In genomic region chr15:40593588-40594428, GRCh38 we compare ENCODE assay signal across 1 cellular context.
TF ChIP-seq lines count a peak whose summit lies in the region.

Gene KNL1, plus strand, starts transcription at chr15:40594249. Its CDS starts 8,683 bp downstream, at chr15:40602932.

TF ChIP-seq in HepG2, 621 proteins besides CTCF, POLR2A, EP300 and RAD21 (continued from another document and continues in another):
- TF ChIP-seq, protein P1, sequence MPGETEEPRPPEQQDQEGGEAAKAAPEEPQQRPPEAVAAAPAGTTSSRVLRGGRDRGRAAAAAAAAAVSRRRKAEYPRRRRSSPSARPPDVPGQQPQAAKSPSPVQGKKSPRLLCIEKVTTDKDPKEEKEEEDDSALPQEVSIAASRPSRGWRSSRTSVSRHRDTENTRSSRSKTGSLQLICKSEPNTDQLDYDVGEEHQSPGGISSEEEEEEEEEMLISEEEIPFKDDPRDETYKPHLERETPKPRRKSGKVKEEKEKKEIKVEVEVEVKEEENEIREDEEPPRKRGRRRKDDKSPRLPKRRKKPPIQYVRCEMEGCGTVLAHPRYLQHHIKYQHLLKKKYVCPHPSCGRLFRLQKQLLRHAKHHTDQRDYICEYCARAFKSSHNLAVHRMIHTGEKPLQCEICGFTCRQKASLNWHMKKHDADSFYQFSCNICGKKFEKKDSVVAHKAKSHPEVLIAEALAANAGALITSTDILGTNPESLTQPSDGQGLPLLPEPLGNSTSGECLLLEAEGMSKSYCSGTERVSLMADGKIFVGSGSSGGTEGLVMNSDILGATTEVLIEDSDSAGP (CRISPR knock-in tag; IDR thresholded peaks at IDR 0.05; ENCODE audit: borderline replicate concordance), result peak; percentile 57; the same call in 1 of the 2 replicates
- TF ChIP-seq, protein P2, sequence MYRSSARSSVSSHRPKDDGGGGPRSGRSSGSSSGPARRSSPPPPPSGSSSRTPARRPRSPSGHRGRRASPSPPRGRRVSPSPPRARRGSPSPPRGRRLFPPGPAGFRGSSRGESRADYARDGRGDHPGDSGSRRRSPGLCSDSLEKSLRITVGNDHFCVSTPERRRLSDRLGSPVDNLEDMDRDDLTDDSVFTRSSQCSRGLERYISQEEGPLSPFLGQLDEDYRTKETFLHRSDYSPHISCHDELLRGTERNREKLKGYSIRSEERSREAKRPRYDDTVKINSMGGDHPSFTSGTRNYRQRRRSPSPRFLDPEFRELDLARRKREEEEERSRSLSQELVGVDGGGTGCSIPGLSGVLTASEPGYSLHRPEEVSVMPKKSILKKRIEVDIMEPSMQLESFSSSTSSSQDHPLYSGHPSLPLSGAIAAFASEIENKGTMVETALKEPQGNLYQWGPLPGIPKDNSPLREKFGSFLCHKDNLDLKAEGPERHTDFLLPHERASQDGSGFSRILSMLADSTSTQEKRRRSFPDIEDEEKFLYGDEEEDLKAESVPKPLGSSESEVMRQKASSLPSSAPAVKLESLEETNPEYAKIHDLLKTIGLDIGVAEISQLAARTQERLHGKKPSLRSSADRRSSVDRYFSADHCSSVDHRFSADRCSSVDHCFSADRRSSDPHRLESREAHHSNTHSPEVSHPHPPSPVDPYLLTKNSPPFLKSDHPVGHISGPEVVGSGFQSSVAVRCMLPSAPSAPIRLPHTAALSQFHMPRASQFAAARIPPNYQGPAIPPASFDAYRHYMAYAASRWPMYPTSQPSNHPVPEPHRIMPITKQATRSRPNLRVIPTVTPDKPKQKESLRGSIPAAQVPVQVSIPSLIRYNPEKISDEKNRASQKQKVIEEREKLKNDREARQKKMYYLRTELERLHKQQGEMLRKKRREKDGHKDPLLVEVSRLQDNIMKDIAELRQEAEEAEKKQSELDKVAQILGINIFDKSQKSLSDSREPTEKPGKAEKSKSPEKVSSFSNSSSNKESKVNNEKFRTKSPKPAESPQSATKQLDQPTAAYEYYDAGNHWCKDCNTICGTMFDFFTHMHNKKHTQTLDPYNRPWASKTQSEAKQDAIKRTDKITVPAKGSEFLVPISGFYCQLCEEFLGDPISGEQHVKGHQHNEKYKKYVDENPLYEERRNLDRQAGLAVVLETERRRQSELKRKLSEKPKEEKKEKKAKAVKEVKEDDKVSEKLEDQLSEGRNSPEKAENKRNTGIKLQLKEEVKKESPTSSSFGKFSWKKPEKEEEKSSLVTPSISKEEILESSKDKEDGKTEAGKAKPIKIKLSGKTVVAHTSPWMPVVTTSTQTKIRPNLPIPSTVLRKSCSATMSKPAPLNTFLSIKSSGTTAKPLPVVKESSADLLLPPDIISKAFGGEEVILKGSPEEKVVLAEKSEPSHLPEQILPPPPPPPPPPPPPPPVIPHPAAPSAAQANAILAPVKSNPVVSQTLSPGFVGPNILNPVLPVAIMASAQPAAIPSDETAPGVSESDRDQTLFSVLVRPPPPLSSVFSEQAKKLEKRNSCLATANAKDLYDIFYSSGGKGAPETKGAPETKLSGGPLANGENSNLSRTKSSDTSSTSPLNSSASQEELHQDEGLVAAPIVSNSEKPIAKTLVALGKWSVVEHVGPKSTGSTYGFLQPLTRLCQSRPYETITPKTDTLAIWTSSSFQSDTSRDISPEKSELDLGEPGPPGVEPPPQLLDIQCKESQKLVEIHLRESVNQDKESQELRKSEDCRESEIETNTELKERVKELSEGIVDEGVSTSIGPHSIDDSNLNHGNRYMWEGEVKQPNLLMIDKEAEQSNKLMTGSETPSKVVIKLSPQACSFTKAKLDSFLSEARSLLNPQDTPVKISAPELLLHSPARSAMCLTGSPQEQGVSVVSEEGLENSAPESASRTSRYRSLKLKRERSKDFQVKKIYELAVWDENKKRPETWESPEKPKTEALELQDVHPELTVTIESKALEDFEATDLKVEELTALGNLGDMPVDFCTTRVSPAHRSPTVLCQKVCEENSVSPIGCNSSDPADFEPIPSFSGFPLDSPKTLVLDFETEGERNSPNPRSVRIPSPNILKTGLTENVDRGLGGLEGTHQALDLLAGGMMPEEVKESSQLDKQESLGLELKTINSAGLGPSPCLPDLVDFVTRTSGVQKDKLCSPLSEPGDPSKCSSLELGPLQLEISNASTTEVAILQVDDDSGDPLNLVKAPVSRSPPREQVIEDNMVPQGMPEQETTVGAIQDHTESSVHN (CRISPR knock-in tag; IDR thresholded peaks at IDR 0.05), result no peak
- TF ChIP-seq KAT7 (CRISPR knock-in tag; IDR thresholded peaks at IDR 0.05; ENCODE audit: borderline replicate concordance) (peak; percentile 51; the same call in 1 of the 2 replicates), SP1 (IDR thresholded peaks at IDR 0.05) (no peak), SP1 (CRISPR knock-in tag; IDR thresholded peaks at IDR 0.05) (peak; percentile 70; the same call in 1 of the 2 replicates), MED1 (CRISPR knock-in tag; IDR thresholded peaks at IDR 0.05) (peak; percentile 85), ZNF441 (CRISPR knock-in tag; IDR thresholded peaks at IDR 0.05; ENCODE audit: borderline replicate concordance) (peak; percentile 36), ZNF33B (CRISPR knock-in tag; IDR thresholded peaks at IDR 0.05) (peak; percentile 91; the same call in 1 of the 2 replicates), HDAC1 (CRISPR knock-in tag; IDR thresholded peaks at IDR 0.05) (peak; percentile 96), PHF5A (CRISPR knock-in tag; IDR thresholded peaks at IDR 0.05; ENCODE audit: low read depth, unreplicated experiment) (peak; percentile 56), ZNF460 (CRISPR knock-in tag; IDR thresholded peaks at IDR 0.05; ENCODE audit: borderline replicate concordance) (no peak), HNF4A (CRISPR knock-in tag; IDR thresholded peaks at IDR 0.05) (peak; percentile 98), ZSCAN22 (CRISPR knock-in tag; IDR thresholded peaks at IDR 0.05) (no peak), ADNP (CRISPR knock-in tag; IDR thresholded peaks at IDR 0.05) (0 out of 2 replicates have a peak, but pooled peaks have one; percentile 38), YEATS4 (CRISPR knock-in tag; IDR thresholded peaks at IDR 0.05; ENCODE audit: borderline replicate concordance) (peak; percentile 67; the same call in 1 of the 2 replicates), ATF6 (CRISPR knock-in tag; conservative IDR thresholded peaks at IDR 0.05) (0 out of 2 replicates have a peak, but pooled peaks have one; percentile 60), ZNF335 (CRISPR knock-in tag; IDR thresholded peaks at IDR 0.05) (peak; percentile 81; the same call in 1 of the 2 replicates), PRDM10 (CRISPR knock-in tag; IDR thresholded peaks at IDR 0.05; ENCODE audit: low read depth) (peak; percentile 51; the same call in 1 of the 2 replicates), ZNF879 (CRISPR knock-in tag; IDR thresholded peaks at IDR 0.05) (no peak), ZNF263 (CRISPR knock-in tag; IDR thresholded peaks at IDR 0.05) (0 out of 2 replicates have a peak, but pooled peaks have one; percentile 12), ZNF274 (CRISPR knock-in tag; IDR thresholded peaks at IDR 0.05) (peak; percentile 52; the same call in 1 of the 2 replicates), HNRNPH1 (optimal IDR thresholded peaks at IDR 0.05; ENCODE audit: low read depth, low read length) (no peak), ZFP36L1 (CRISPR knock-in tag; IDR thresholded peaks at IDR 0.05) (0 out of 2 replicates have a peak, but pooled peaks have one; percentile 58), NAIF1 (CRISPR knock-in tag; IDR thresholded peaks at IDR 0.05; ENCODE audit: borderline replicate concordance) (peak; percentile 83; the same call in 1 of the 2 replicates), ZNF20 (CRISPR knock-in tag; IDR thresholded peaks at IDR 0.05) (no peak), FOXJ3 (CRISPR knock-in tag; IDR thresholded peaks at IDR 0.05; ENCODE audit: borderline replicate concordance) (peak; percentile 55), BCL6 (CRISPR knock-in tag; IDR thresholded peaks at IDR 0.05) (peak; percentile 61), CEBPB (IDR thresholded peaks at IDR 0.05; ENCODE audit: borderline replicate concordance, low read depth, low read length) (peak; percentile 98), BRD4 (CRISPR knock-in tag; IDR thresholded peaks at IDR 0.05) (no peak), ZNF747 (CRISPR knock-in tag; IDR thresholded peaks at IDR 0.05; ENCODE audit: borderline replicate concordance) (peak; percentile 76; the same call in 1 of the 2 replicates), HDAC2 (CRISPR knock-in tag; IDR thresholded peaks at IDR 0.05) (peak; percentile 75; the same call in 1 of the 2 replicates), ZNF432 (CRISPR knock-in tag; IDR thresholded peaks at IDR 0.05; ENCODE audit: borderline replicate concordance) (no peak), ZNF138 (CRISPR knock-in tag; IDR thresholded peaks at IDR 0.05; ENCODE audit: low read depth) (peak; percentile 84; the same call in 1 of the 2 replicates), SP140L (CRISPR knock-in tag; IDR thresholded peaks at IDR 0.05; ENCODE audit: borderline replicate concordance) (0 out of 2 replicates have a peak, but pooled peaks have one; percentile 26)
- TF ChIP-seq, protein P3, sequence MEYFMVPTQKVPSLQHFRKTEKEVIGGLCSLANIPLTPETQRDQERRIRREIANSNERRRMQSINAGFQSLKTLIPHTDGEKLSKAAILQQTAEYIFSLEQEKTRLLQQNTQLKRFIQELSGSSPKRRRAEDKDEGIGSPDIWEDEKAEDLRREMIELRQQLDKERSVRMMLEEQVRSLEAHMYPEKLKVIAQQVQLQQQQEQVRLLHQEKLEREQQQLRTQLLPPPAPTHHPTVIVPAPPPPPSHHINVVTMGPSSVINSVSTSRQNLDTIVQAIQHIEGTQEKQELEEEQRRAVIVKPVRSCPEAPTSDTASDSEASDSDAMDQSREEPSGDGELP (IDR thresholded peaks at IDR 0.05; ENCODE audit: borderline replicate concordance, low read depth), result 0 out of 2 replicates have a peak, but pooled peaks have one; percentile 5
- TF ChIP-seq, protein P4, sequence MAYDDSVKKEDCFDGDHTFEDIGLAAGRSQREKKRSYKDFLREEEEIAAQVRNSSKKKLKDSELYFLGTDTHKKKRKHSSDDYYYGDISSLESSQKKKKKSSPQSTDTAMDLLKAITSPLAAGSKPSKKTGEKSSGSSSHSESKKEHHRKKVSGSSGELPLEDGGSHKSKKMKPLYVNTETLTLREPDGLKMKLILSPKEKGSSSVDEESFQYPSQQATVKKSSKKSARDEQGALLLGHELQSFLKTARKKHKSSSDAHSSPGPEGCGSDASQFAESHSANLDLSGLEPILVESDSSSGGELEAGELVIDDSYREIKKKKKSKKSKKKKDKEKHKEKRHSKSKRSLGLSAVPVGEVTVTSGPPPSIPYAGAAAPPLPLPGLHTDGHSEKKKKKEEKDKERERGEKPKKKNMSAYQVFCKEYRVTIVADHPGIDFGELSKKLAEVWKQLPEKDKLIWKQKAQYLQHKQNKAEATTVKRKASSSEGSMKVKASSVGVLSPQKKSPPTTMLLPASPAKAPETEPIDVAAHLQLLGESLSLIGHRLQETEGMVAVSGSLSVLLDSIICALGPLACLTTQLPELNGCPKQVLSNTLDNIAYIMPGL (CRISPR knock-in tag; IDR thresholded peaks at IDR 0.05; ENCODE audit: borderline replicate concordance in 1 of 2, low read depth in 1 of 2), result peak; percentile 98
- TF ChIP-seq, protein P5, sequence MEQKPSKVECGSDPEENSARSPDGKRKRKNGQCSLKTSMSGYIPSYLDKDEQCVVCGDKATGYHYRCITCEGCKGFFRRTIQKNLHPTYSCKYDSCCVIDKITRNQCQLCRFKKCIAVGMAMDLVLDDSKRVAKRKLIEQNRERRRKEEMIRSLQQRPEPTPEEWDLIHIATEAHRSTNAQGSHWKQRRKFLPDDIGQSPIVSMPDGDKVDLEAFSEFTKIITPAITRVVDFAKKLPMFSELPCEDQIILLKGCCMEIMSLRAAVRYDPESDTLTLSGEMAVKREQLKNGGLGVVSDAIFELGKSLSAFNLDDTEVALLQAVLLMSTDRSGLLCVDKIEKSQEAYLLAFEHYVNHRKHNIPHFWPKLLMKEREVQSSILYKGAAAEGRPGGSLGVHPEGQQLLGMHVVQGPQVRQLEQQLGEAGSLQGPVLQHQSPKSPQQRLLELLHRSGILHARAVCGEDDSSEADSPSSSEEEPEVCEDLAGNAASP (CRISPR knock-in tag; IDR thresholded peaks at IDR 0.05; ENCODE audit: borderline replicate concordance), result peak; percentile 60; the same call in 1 of the 2 replicates
- TF ChIP-seq, protein P6, sequence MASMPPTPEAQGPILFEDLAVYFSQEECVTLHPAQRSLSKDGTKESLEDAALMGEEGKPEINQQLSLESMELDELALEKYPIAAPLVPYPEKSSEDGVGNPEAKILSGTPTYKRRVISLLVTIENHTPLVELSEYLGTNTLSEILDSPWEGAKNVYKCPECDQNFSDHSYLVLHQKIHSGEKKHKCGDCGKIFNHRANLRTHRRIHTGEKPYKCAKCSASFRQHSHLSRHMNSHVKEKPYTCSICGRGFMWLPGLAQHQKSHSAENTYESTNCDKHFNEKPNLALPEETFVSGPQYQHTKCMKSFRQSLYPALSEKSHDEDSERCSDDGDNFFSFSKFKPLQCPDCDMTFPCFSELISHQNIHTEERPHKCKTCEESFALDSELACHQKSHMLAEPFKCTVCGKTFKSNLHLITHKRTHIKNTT (CRISPR knock-in tag; IDR thresholded peaks at IDR 0.05), result peak; percentile 90; the same call in 1 of the 2 replicates
